In the genomic region with DNA sequence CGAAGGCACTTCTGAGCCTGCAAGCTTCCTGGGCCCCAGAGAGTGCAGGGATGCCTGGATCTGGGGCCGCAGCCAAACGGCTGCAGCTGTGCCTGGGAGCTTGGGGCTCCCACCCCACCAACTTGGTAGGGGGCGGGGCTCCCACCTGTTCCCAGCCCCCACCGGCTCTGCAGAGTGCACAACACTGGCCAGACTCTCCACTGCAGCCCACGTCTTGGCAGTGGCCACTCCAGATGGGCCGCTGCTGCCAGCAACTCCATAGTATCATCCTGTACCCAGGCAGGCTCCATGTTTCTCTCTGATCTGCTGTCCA, we compare ENCODE assay signal across 19 cellular contexts. TPM values are rescaled to one million over a fixed set of nuclear protein-coding genes. Genes with fewer than 3 reads are reported as not detected.
DNase-seq lines count a peak whose midpoint lies in the region; ATAC-seq, FAIRE-seq and TF ChIP-seq lines count a peak whose summit lies in the region.
"Had no signal": no experiment of that assay in that cellular context is flagged by ENCODE, and none has a peak within 500 bp of the region (broad histone marks: within the 10 kb centered on the region; RNA-seq: fewer than 3 reads in every experiment).

No MANE protein-coding gene starts in this region.

- H3K9me3 Mint-ChIP-seq in astrocyte (ENCODE audit: unreplicated experiment), result no peaks in the 10 kb centered on the region
- H3K9me3 Mint-ChIP-seq in activated T-helper 17 cell treated with anti-CD3 and anti-CD28 coated beads, Interleukin-2, amount 50 U/mL, for 72 hours, result no peaks in the 10 kb centered on the region

- no peaks in the 10 kb centered on the region for H3K79me2 ChIP-seq in astrocyte (ENCODE audit: insufficient read depth, low read length)

- intact Hi-C loops in cardiac septum (cut with DNase I), result no loop called here
- intact Hi-C loops in Right ventricle myocardium inferior (cut with DNase I), result no loop called here

- H3K27ac ChIP-seq in astrocyte (ENCODE audit: low read depth, low read length) (no peak overlapping the region), neuronal stem cell (replicated peaks; ENCODE audit: low read length) (no peak overlapping the region)
- H3K27ac ChIP-seq: C4-2B, GM23248 had no signal

- no peak overlapping the region for H3K23ac ChIP-seq in neuronal stem cell (ENCODE audit: low read depth, low read length, poor library complexity)

- peak; percentile 73 for DNase-seq in cardiac septum (ENCODE audit: low spot score)
- DNase-seq in Right ventricle myocardium inferior (ENCODE audit: missing footprints), result no peak
- DNase-seq in astrocyte (ENCODE audit: low read depth), result no peak
- no peak for DNase-seq in neuronal stem cell (ENCODE audit: low spot score)
- DNase-seq in stimulated activated CD8-positive, alpha-beta memory T cell treated with anti-CD3 and anti-CD28 coated beads, Interleukin-4, amount 100 ng/mL, for 48 hours, result peak; percentile 14
- DNase-seq: BE2C; CD4-positive, alpha-beta memory T cell; DND-41; GDM1; GM23248; H7 had no signal

- H3K36me3 ChIP-seq in astrocyte (ENCODE audit: insufficient read depth, low read length) (no peaks in the 10 kb centered on the region), neuronal stem cell (replicated peaks in 1 of 2; ENCODE audit: control insufficient read depth in 2 of 2, insufficient read depth in 2 of 2, low read length in 2 of 2) (no peaks in the 10 kb centered on the region)
- H3K36me3 ChIP-seq: BE2C had no signal

- H3K27ac Mint-ChIP-seq in astrocyte (ENCODE audit: unreplicated experiment), result peak overlapping the region; percentile 34
- no peak overlapping the region for H3K27ac Mint-ChIP-seq in activated T-helper 17 cell treated with anti-CD3 and anti-CD28 coated beads, Interleukin-2, amount 50 U/mL, for 72 hours
- H3K27ac Mint-ChIP-seq: IgD-negative memory B cell had no signal

- ATAC-seq in Right ventricle myocardium inferior, result no peak
- no peak for ATAC-seq in HG03108 (IDR thresholded peaks at IDR 0.05; ENCODE audit: unreplicated experiment)
- no peak for ATAC-seq in GM18870 (IDR thresholded peaks at IDR 0.05; ENCODE audit: unreplicated experiment)
- no peak for ATAC-seq in activated T-helper 17 cell treated with anti-CD3 and anti-CD28 coated beads, Interleukin-2, amount 50 U/mL, for 72 hours (replicated peaks)

- no peak overlapping the region for H2BK5ac ChIP-seq in neuronal stem cell (ENCODE audit: low read length)

- H4K91ac ChIP-seq in neuronal stem cell (ENCODE audit: low read depth, low read length, poor library complexity), result no peak overlapping the region

- H3K9ac ChIP-seq in astrocyte (ENCODE audit: low read length), result no peak overlapping the region
- H3K9ac ChIP-seq in neuronal stem cell (ENCODE audit: low read depth, low read length, poor library complexity), result no peak overlapping the region
- H3K9ac ChIP-seq: GM23248 had no signal

- H4K8ac ChIP-seq in neuronal stem cell (ENCODE audit: low read depth, low read length), result no peak overlapping the region

- no peak overlapping the region for H3K18ac ChIP-seq in neuronal stem cell (ENCODE audit: low read length)

- no peak for FAIRE-seq in astrocyte (lab: Jason Lieb, UNC)
- FAIRE-seq: A204.1, GM12892, GM19239 had no signal

- no peak overlapping the region for H3K4me2 ChIP-seq in astrocyte (ENCODE audit: low read length)
- H3K4me2 ChIP-seq in neuronal stem cell (ENCODE audit: insufficient read depth, low read length, poor library complexity, severe bottlenecking), result no peak overlapping the region

- H3K4me1 Mint-ChIP-seq in astrocyte (ENCODE audit: low read depth, unreplicated experiment), result peaks cover 46% of the 10 kb centered on the region
- peaks cover 7% of the 10 kb centered on the region for H3K4me1 Mint-ChIP-seq in activated T-helper 17 cell treated with anti-CD3 and anti-CD28 coated beads, Interleukin-2, amount 50 U/mL, for 72 hours

- H2AK5ac ChIP-seq in neuronal stem cell (ENCODE audit: low read depth, low read length), result peak overlapping the region; percentile 32

- H2BK12ac ChIP-seq in neuronal stem cell (ENCODE audit: low read length), result no peak overlapping the region

- H3K27me3 ChIP-seq in astrocyte (ENCODE audit: insufficient read depth, low read length), result peaks cover 13% of the 10 kb centered on the region
- H3K27me3 ChIP-seq in neuronal stem cell (ENCODE audit: control insufficient read depth in 3 of 3, insufficient read depth in 3 of 3, low read depth in 1 of 3, low read length in 3 of 3), result peaks cover 15 to 71% (median 46%) of the 10 kb centered on the region in 3 experiments

- H3K9me3 ChIP-seq in astrocyte (ENCODE audit: insufficient read depth, low read depth, low read length), result peaks cover 5% of the 10 kb centered on the region
- peaks cover 0 to 7% of the 10 kb centered on the region in 2 donors for H3K9me3 ChIP-seq in neuronal stem cell (replicated peaks in 1 of 2; ENCODE audit: control insufficient read depth in 2 of 2, insufficient read depth in 1 of 2, low read depth in 1 of 2, low read length in 2 of 2)
- H3K9me3 ChIP-seq: BE2C had no signal

- no peak for TF ChIP-seq CTCF in astrocyte (IDR thresholded peaks at IDR 0.05; ENCODE audit: insufficient read depth, low read depth, low read length)

- H3K14ac ChIP-seq in neuronal stem cell (ENCODE audit: low read length), result no peak overlapping the region

- H3K4me3 ChIP-seq in astrocyte (ENCODE audit: insufficient read depth, low read depth, low read length) (no peak overlapping the region), neuronal stem cell (ENCODE audit: low read length in 2 of 2) (no peak overlapping the region)
- H3K4me3 ChIP-seq: GM23248 had no signal

- no peak overlapping the region for H2BK15ac ChIP-seq in neuronal stem cell (ENCODE audit: low read length)

- WGBS in neuronal stem cell (ENCODE audit: extremely low coverage in 2 of 2, insufficient read length in 2 of 2, insufficient replicate concordance in 1 of 2), 2 donors, result no CpG with 5 or more reads among the region's 7 CpGs

- H3K27me3 Mint-ChIP-seq in astrocyte (ENCODE audit: low read depth, unreplicated experiment), result no peaks in the 10 kb centered on the region
- peaks cover 21% of the 10 kb centered on the region for H3K27me3 Mint-ChIP-seq in activated T-helper 17 cell treated with anti-CD3 and anti-CD28 coated beads, Interleukin-2, amount 50 U/mL, for 72 hours

- peaks cover 19% of the 10 kb centered on the region for H3K36me3 Mint-ChIP-seq in astrocyte (ENCODE audit: low read depth, unreplicated experiment)
- no peaks in the 10 kb centered on the region for H3K36me3 Mint-ChIP-seq in activated T-helper 17 cell treated with anti-CD3 and anti-CD28 coated beads, Interleukin-2, amount 50 U/mL, for 72 hours (ENCODE audit: low read depth)
- H3K36me3 Mint-ChIP-seq: CD4-positive, alpha-beta memory T cell; IgD-negative memory B cell had no signal

- H2AFZ ChIP-seq in astrocyte (ENCODE audit: low read depth, low read length), result no peak overlapping the region
- no peak overlapping the region for H2AFZ ChIP-seq in neuronal stem cell (ENCODE audit: low read length)
- H2AFZ ChIP-seq: GM23248 had no signal

- H2BK120ac ChIP-seq in neuronal stem cell (ENCODE audit: low read depth, low read length), result no peak overlapping the region

- H3K4ac ChIP-seq in neuronal stem cell (ENCODE audit: low read length), result no peak overlapping the region

- peaks cover 28% of the 10 kb centered on the region for H3K4me1 ChIP-seq in astrocyte (ENCODE audit: insufficient read depth, low read length)
- H3K4me1 ChIP-seq in neuronal stem cell (ENCODE audit: control insufficient read depth in 2 of 2, insufficient read depth in 1 of 2, low read depth in 1 of 2, low read length in 2 of 2), result peaks cover 11 to 12% of the 10 kb centered on the region in 2 donors
- H3K4me1 ChIP-seq: BE2C had no signal

- H3K4me3 Mint-ChIP-seq in astrocyte (ENCODE audit: unreplicated experiment), result no peak overlapping the region
- H3K4me3 Mint-ChIP-seq in activated T-helper 17 cell treated with anti-CD3 and anti-CD28 coated beads, Interleukin-2, amount 50 U/mL, for 72 hours, result no peak overlapping the region
- H3K4me3 Mint-ChIP-seq: CD4-positive, alpha-beta memory T cell; IgD-negative memory B cell had no signal

- H3K79me1 ChIP-seq in neuronal stem cell (ENCODE audit: low read depth, low read length), result no peaks in the 10 kb centered on the region

- no peaks in the 10 kb centered on the region for H4K20me1 ChIP-seq in astrocyte (ENCODE audit: insufficient read depth, low read length)

RNA-seq across cellular contexts. Expression of a gene that starts 9.9 kb away (rescaled TPM):
- total RNA-seq in cardiac septum (82.8 TPM), Right ventricle myocardium inferior (57.8 TPM), astrocyte (123 and 140 TPM in 2 replicates)
- polyA plus RNA-seq in neuronal stem cell (2013, experiment 1 of 2), result 0.43 TPM
- polyA plus RNA-seq in neuronal stem cell (2013, experiment 2 of 2), result 0.35 TPM
- total RNA-seq in activated T-helper 17 cell treated with anti-CD3 and anti-CD28 coated beads, Interleukin-2, amount 50 U/mL, for 72 hours, result under 1 TPM in 1 of 2 donors, not detected in 1; 0.71 TPM
- polyA plus RNA-seq: CD4-positive, alpha-beta memory T cell had no signal

Comparison
In these comparisons a context has a peak if more than half of its experiments do, and no peak if none do; other contexts are left out.
1. DNase-seq: peak in cardiac septum (single experiment) and stimulated activated CD8-positive, alpha-beta memory T cell treated with anti-CD3 and anti-CD28 coated beads, Interleukin-4, amount 100 ng/mL, for 48 hours (single experiment); none in Right ventricle myocardium inferior (single experiment), astrocyte (single experiment) and neuronal stem cell (single experiment).
2. RNA of a gene that starts 9.9 kb away (total RNA-seq): 123 to 140 TPM in astrocyte, 82.8 TPM in cardiac septum (single experiment) and 57.8 TPM in Right ventricle myocardium inferior (single experiment); 0.71 TPM in activated T-helper 17 cell treated with anti-CD3 and anti-CD28 coated beads, Interleukin-2, amount 50 U/mL, for 72 hours; every median in the first group is over 10 times any median in the second.